Comparison of ENCODE assay signal across 8 cellular contexts in genomic region chr14:61761557-61761956, GRCh38. TPM values are rescaled to one million over a fixed set of nuclear protein-coding genes. Genes with fewer than 3 reads are reported as not detected.
DNase-seq lines count a peak whose midpoint lies in the region; ATAC-seq and TF ChIP-seq lines count a peak whose summit lies in the region.

No MANE protein-coding gene starts in this region.

- H2BK5ac ChIP-seq in mesendoderm (ENCODE audit: low read length), result peak overlapping the region; percentile 18

- peak; percentile 3 for ATAC-seq in GM18868 (IDR thresholded peaks at IDR 0.05; ENCODE audit: unreplicated experiment)
- no peak for ATAC-seq in HG03039 (IDR thresholded peaks at IDR 0.05; ENCODE audit: unreplicated experiment)

- intact Hi-C loops in breast epithelium (cut with DNase I; ENCODE audit: low total_unique reads), result no loop called here

- peak overlapping the region; percentile 92 for H3K56ac ChIP-seq in mesendoderm (ENCODE audit: low read length)

- no peak overlapping the region for H3K23ac ChIP-seq in mesendoderm (ENCODE audit: low read length)

- DNase-seq in breast epithelium (ENCODE audit: low spot score in 2 of 2) (no peak), mesendoderm (no peak), NCI-H748 treated with DMSO at 0.1 percent for 48 hours (lab: John Stamatoyannopoulos, UW) (no peak), GM13976 (ENCODE audit: low spot score) (no peak), NCI-H1048 (lab: John Stamatoyannopoulos, UW) (no peak)

- H3K79me1 ChIP-seq in mesendoderm (ENCODE audit: low read length), result peaks cover 5% of the 10 kb centered on the region

- H2BK120ac ChIP-seq in mesendoderm (ENCODE audit: low read depth, low read length), result no peak overlapping the region

- H3K4me1 ChIP-seq in breast epithelium (peaks cover 0 to 6% of the 10 kb centered on the region in 2 donors), mesendoderm (ENCODE audit: control insufficient read depth, low read depth, low read length) (peaks cover 2% of the 10 kb centered on the region)

- H3K79me2 ChIP-seq in mesendoderm (ENCODE audit: control insufficient read depth, insufficient read depth, low read length), result peaks cover 15% of the 10 kb centered on the region

- peak overlapping the region; percentile 90 for H3K9ac ChIP-seq in mesendoderm (ENCODE audit: low read length)

- H3K9me3 Mint-ChIP-seq in IgD-negative memory B cell, result no peaks in the 10 kb centered on the region

- peak overlapping the region; percentile 83 for H3K4me2 ChIP-seq in mesendoderm (ENCODE audit: low read length)

- no peak overlapping the region for H3K18ac ChIP-seq in mesendoderm (ENCODE audit: low read length)

- H3K4me3 Mint-ChIP-seq in IgD-negative memory B cell, result peak overlapping the region; percentile 92 to 98 (median 98)

- TF ChIP-seq CTCF in breast epithelium (IDR thresholded peaks at IDR 0.05), result no peak
- TF ChIP-seq CTCF in GM13976 (IDR thresholded peaks at IDR 0.05; ENCODE audit: borderline replicate concordance, control extremely low read depth, extremely low read depth, insufficient read depth, missing control alignments), result no peak

- no CpG with 5 or more reads among the region's 5 CpGs for WGBS in mesendoderm (ENCODE audit: extremely low coverage, insufficient coverage, low lambda C conversion rate)

- H3K27me3 ChIP-seq in breast epithelium (no peaks in the 10 kb centered on the region), mesendoderm (ENCODE audit: insufficient read depth, low read length, poor library complexity) (no peaks in the 10 kb centered on the region)

- H3K9me3 ChIP-seq in breast epithelium, result no peaks in the 10 kb centered on the region

- peak overlapping the region; percentile 81 to 89 for H3K27ac ChIP-seq in breast epithelium
- peak overlapping the region; percentile 46 for H3K27ac ChIP-seq in mesendoderm (ENCODE audit: low read depth, low read length)

- H3K36me3 Mint-ChIP-seq in IgD-negative memory B cell, result peaks cover 7% of the 10 kb centered on the region

- H3K36me3 ChIP-seq in breast epithelium, result no peaks in the 10 kb centered on the region
- no peaks in the 10 kb centered on the region for H3K36me3 ChIP-seq in mesendoderm (ENCODE audit: control insufficient read depth, insufficient read depth, low read length)

- no peak overlapping the region for H4K8ac ChIP-seq in mesendoderm (ENCODE audit: low read depth, low read length)

- peak overlapping the region; percentile 94 to 98 (median 94) for H3K27ac Mint-ChIP-seq in IgD-negative memory B cell

- peak overlapping the region; percentile 57 to 73 (median 70) for H3K4me3 ChIP-seq in breast epithelium
- no peak overlapping the region for H3K4me3 ChIP-seq in mesendoderm (ENCODE audit: low read length)

- no peak overlapping the region for H2AK5ac ChIP-seq in mesendoderm (ENCODE audit: low read length)

- TF ChIP-seq POLR2A in breast epithelium (IDR thresholded peaks at IDR 0.05), result no peak

- H3K4me1 Mint-ChIP-seq in IgD-negative memory B cell, result peaks cover 27 to 30% (median 30%) of the 10 kb centered on the region in 3 donors

- no peak overlapping the region for H3K4ac ChIP-seq in mesendoderm (ENCODE audit: low read depth, low read length)

- peak overlapping the region; percentile 94 for H4K5ac ChIP-seq in mesendoderm (ENCODE audit: low read length)

- H3K27me3 Mint-ChIP-seq in IgD-negative memory B cell, result no peaks in the 10 kb centered on the region

- H2BK15ac ChIP-seq in mesendoderm (replicated peaks; ENCODE audit: low read depth), result no peak overlapping the region

- in situ Hi-C loops in GM13976 (cut with MboI; ENCODE audit: low sequenced_read_pairs, unreplicated experiment), result no loop called here

RNA-seq across cellular contexts. Expression of gene SNAPC1, which starts 0.7 kb away (rescaled TPM):
- polyA plus RNA-seq in IgD-negative memory B cell, result 5.2 TPM
- total RNA-seq in breast epithelium, result 1 to 10 TPM; 4.6 to 9.1 (median 7.2) TPM
- 13.0 TPM for polyA plus RNA-seq in mesendoderm (2013, experiment 1 of 2)
- polyA plus RNA-seq in mesendoderm (2013, experiment 2 of 2), result 13.9 TPM

RNA-seq across cellular contexts. Expression of gene SYT16, which starts 50.9 kb away (rescaled TPM):
- not detected for polyA plus RNA-seq in IgD-negative memory B cell
- total RNA-seq in breast epithelium, result under 1 TPM in 2 of 3 donors, not detected in 1; under 0.01 TPM
- polyA plus RNA-seq in mesendoderm (2013, experiment 1 of 2), result 0.37 TPM
- 0.45 TPM for polyA plus RNA-seq in mesendoderm (2013, experiment 2 of 2)
